Comparison of ENCODE assay signal across 8 cellular contexts in the genomic region with DNA sequence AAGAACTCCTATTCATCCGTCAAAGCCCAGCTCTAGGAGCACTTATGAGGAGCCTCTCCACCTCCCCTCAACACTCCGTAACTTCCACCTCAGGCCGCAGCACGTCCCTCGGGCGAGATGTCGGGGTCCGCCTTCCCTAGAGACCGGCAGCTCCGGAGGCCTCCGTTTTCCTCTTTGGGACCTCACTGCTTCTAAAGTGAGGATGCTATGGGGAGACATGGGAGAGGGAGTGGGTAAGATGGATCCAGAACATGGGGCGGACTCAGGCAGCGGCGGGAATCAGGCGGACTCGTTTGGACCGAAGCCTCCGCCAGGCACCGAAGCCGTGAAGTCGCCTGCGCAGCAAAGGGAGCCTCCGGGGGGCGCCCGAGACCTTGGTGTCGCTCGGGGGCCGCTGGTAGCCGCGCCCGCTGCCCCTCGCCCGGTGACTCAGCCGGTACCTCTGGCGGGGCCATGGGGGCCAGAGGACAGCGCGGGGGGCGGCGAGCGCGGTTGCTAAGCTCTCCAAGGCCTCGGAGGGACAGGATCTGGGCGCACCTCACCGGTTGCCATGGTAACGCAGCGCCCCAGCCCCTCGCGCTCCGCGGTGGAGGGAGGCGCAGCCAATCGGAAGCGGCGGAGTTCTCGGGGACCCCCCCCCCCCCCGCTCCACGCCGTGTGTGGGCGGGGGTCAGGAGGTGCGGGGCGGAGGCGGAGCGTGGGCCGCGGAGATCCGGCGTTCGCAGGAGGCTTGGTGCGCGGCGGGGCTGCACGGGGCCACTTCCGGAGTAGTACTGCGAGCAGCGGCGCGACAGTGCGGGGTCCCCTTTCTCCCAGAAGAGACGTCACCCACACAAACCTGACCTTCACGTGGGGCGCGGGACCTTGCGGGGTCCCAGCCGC. TPM values are rescaled to one million over a fixed set of nuclear protein-coding genes. Genes with fewer than 3 reads are reported as not detected.
DNase-seq lines count a peak whose midpoint lies in the region; ATAC-seq and TF ChIP-seq lines count a peak whose summit lies in the region.

No MANE protein-coding gene starts in this region.

- H3K27me3 ChIP-seq in BJ (ENCODE audit: control insufficient read depth, insufficient read depth, low read length) (no peaks in the 10 kb centered on the region), HL-60 (ENCODE audit: insufficient read depth, poor library complexity, severe bottlenecking) (peaks cover 12% of the 10 kb centered on the region), heart right ventricle (peaks cover 0 to 81% (median 17%) of the 10 kb centered on the region in 7 donors), aorta (ENCODE audit: control insufficient read depth in 1 of 2, insufficient read depth in 2 of 2, low read length in 1 of 2) (no peaks in the 10 kb centered on the region)

- H3K36me3 Mint-ChIP-seq in activated naive CD4-positive, alpha-beta T cell treated with anti-CD3 and anti-CD28 coated beads, Interleukin-2, amount 50 U/mL, for 72 hours = no peaks in the 10 kb centered on the region
- H3K36me3 Mint-ChIP-seq in progenitor cell of endocrine pancreas (ENCODE audit: insufficient read depth) = peaks cover 2% of the 10 kb centered on the region

- H3K4me1 ChIP-seq in heart right ventricle (peaks cover 23 to 67% (median 56%) of the 10 kb centered on the region in 9 donors), aorta (ENCODE audit: control insufficient read depth in 1 of 2, insufficient read depth in 2 of 2, low read length in 2 of 2) (no peaks in the 10 kb centered on the region)

- POLR2A ChIA-PET in BJ (lab: Charles Lee) = no interaction called here

- WGBS in heart right ventricle, 2 donors = 7 to 8% methylated on average over 80 to 84 of the region's 84 CpGs
- 10 to 12% methylated on average over 60 to 84 of the region's 84 CpGs for WGBS in aorta, 2 donors

- no peaks in the 10 kb centered on the region for H3K9me3 Mint-ChIP-seq in activated naive CD4-positive, alpha-beta T cell treated with anti-CD3 and anti-CD28 coated beads, Interleukin-2, amount 50 U/mL, for 72 hours
- H3K9me3 Mint-ChIP-seq in progenitor cell of endocrine pancreas (ENCODE audit: low read depth) = no peaks in the 10 kb centered on the region

- peaks cover 13% of the 10 kb centered on the region for H3K36me3 ChIP-seq in BJ (ENCODE audit: control insufficient read depth, insufficient read depth, low read length)
- H3K36me3 ChIP-seq in heart right ventricle = peaks cover 0 to 21% (median 0%) of the 10 kb centered on the region in 9 donors
- no peaks in the 10 kb centered on the region for H3K36me3 ChIP-seq in aorta (ENCODE audit: control insufficient read depth in 1 of 2, insufficient read depth in 2 of 2, low read length in 1 of 2)

- peaks cover 33% of the 10 kb centered on the region for H3K27me3 Mint-ChIP-seq in progenitor cell of endocrine pancreas

- peak overlapping the region; percentile 35 for H3K4me3 Mint-ChIP-seq in progenitor cell of endocrine pancreas (ENCODE audit: low read depth)

- intact Hi-C loops in heart right ventricle (cut with DNase I) (loop anchor here in 8 of 10 donors (1.0 to 10.0 kb wide), 7 partner anchors 121 to 341 kb away; no protein-coding TSS in a partner anchor), aorta (cut with DNase I) (loop anchor here (2.0 kb wide), 2 partner anchors 191 to 227 kb away; no protein-coding TSS in a partner anchor)

- H3K4me1 Mint-ChIP-seq in progenitor cell of endocrine pancreas (ENCODE audit: low read depth) = peaks cover 10% of the 10 kb centered on the region

- peak; percentile 30 to 32 for ATAC-seq in activated naive CD4-positive, alpha-beta T cell treated with anti-CD3 and anti-CD28 coated beads, Interleukin-2, amount 50 U/mL, for 72 hours
- peak; percentile 2 to 41 (median 12) for ATAC-seq in heart right ventricle
- ATAC-seq in aorta (ENCODE audit: low FRiP score) = peak; percentile 60
- no peak for ATAC-seq in HG03039 (IDR thresholded peaks at IDR 0.05; ENCODE audit: unreplicated experiment)

- no peak for DNase-seq in BJ (ENCODE audit: low read depth)
- DNase-seq in HL-60 (ENCODE audit: low read depth in 1 of 2, low spot score in 1 of 2) = no peak
- DNase-seq in SK-N-DZ (ENCODE audit: low spot score) = peak; percentile 72
- peak; percentile 84 to 86 for DNase-seq in activated naive CD4-positive, alpha-beta T cell treated with anti-CD3 and anti-CD28 coated beads, Interleukin-2, amount 50 U/mL, for 72 hours (ENCODE audit: low spot score in 2 of 2)
- peak; percentile 76 to 80 for DNase-seq in heart right ventricle
- DNase-seq in progenitor cell of endocrine pancreas (ENCODE audit: low spot score, unreplicated experiment) = no peak
- DNase-seq in aorta = peak; percentile 88 to 93

- TF ChIP-seq CTCF in BJ (IDR thresholded peaks at IDR 0.05; ENCODE audit: insufficient read depth, low read depth, low read length) (peak; percentile 70), HL-60 (IDR thresholded peaks at IDR 0.05; ENCODE audit: insufficient read depth, low read length) (peak; percentile 23), heart right ventricle (IDR thresholded peaks at IDR 0.05) (peak; percentile 36 to 85 (median 69)), progenitor cell of endocrine pancreas (IDR thresholded peaks at IDR 0.05; ENCODE audit: unreplicated experiment) (peak; percentile 48)

- H3K27ac ChIP-seq in HL-60 (replicated peaks) (no peak overlapping the region), heart right ventricle (peak overlapping the region in 9 of 10 donors; percentile 85 to 97 (median 93)), aorta (ENCODE audit: low read depth in 1 of 2, low read length in 2 of 2) (no peak overlapping the region)

- no peaks in the 10 kb centered on the region for H3K9me3 ChIP-seq in heart right ventricle
- no peaks in the 10 kb centered on the region for H3K9me3 ChIP-seq in aorta (ENCODE audit: control insufficient read depth, low read length)

- CTCF ChIA-PET in BJ (lab: Yijun Ruan, JAX) = interaction anchor here (0.5 to 9.7 kb wide), 39 partner anchors 11 to 362 kb away, joined by 3 to 310 read pairs (median 7); a partner anchor contains a TSS

- peak overlapping the region; percentile 79 for H3K4me3 ChIP-seq in BJ (ENCODE audit: low read depth, low read length)
- peak overlapping the region; percentile 46 for H3K4me3 ChIP-seq in HL-60 (replicated peaks; ENCODE audit: insufficient read depth, low read length)
- peak overlapping the region; percentile 32 to 83 (median 71) for H3K4me3 ChIP-seq in heart right ventricle
- no peak overlapping the region for H3K4me3 ChIP-seq in aorta (ENCODE audit: low read length in 2 of 2)

- H3K27ac Mint-ChIP-seq in activated naive CD4-positive, alpha-beta T cell treated with anti-CD3 and anti-CD28 coated beads, Interleukin-2, amount 50 U/mL, for 72 hours = peak overlapping the region in 1 of 2 donors; percentile 61
- H3K27ac Mint-ChIP-seq in progenitor cell of endocrine pancreas = no peak overlapping the region

RNA-seq across cellular contexts. Expression of a gene that starts 1.3 kb away (rescaled TPM):
- polyA plus RNA-seq in BJ (2011; rRNA removed) = 14.8 and 15.1 TPM in 2 replicates
- polyA minus RNA-seq in BJ (2011; rRNA and poly(A)+ RNA removed) = 10.3 and 11.1 TPM in 2 replicates
- polyA plus RNA-seq in SK-N-DZ (2014; cell fraction: cytosol; rRNA removed) = 0.89 and 4.4 TPM in 2 replicates
- polyA plus RNA-seq in SK-N-DZ (2014; cell fraction: nucleus; rRNA removed) = 9.0 and 14.7 TPM in 2 replicates
- total RNA-seq in activated naive CD4-positive, alpha-beta T cell treated with anti-CD3 and anti-CD28 coated beads, Interleukin-2, amount 50 U/mL, for 72 hours = 10 to 100 TPM; 36.8 to 41.8 TPM
- total RNA-seq in heart right ventricle = 10 to 100 TPM in 7 of 10 donors, 1 to 10 TPM in 3; 3.5 to 37.5 (median 12.1) TPM
- polyA plus RNA-seq in heart right ventricle = 10 to 100 TPM in 1 of 2 donors, 1 to 10 TPM in 1; 8.3 to 14.3 TPM
- 0.69 and 0.86 TPM in 2 replicates for total RNA-seq in progenitor cell of endocrine pancreas
- 10 to 100 TPM; 27.2 to 69.2 TPM for total RNA-seq in aorta
- polyA plus RNA-seq in aorta = 1 to 10 TPM; 1.1 to 2.1 TPM

RNA-seq across cellular contexts. Expression of a gene that starts 11.8 kb away (rescaled TPM):
- polyA plus RNA-seq in BJ (2011; rRNA removed) (42.0 and 56.7 TPM in 2 replicates), heart right ventricle (10 to 100 TPM; 43.3 to 47.5 TPM), aorta (10 to 100 TPM; 20.3 to 54.0 TPM)
- 12.0 and 19.1 TPM in 2 replicates for polyA minus RNA-seq in BJ (2011; rRNA and poly(A)+ RNA removed)
- polyA plus RNA-seq in SK-N-DZ (2014; cell fraction: cytosol; rRNA removed) = 40.6 and 46.7 TPM in 2 replicates
- 28.2 and 44.6 TPM in 2 replicates for polyA plus RNA-seq in SK-N-DZ (2014; cell fraction: nucleus; rRNA removed)
- total RNA-seq in activated naive CD4-positive, alpha-beta T cell treated with anti-CD3 and anti-CD28 coated beads, Interleukin-2, amount 50 U/mL, for 72 hours = 10 to 100 TPM; 21.8 to 30.7 TPM
- total RNA-seq in heart right ventricle (10 to 100 TPM; 15.3 to 25.4 (median 17.6) TPM), progenitor cell of endocrine pancreas (21.9 and 25.4 TPM in 2 replicates), aorta (10 to 100 TPM; 14.2 to 19.8 TPM)

RNA-seq across cellular contexts. Expression of a gene that starts 23.7 kb away (rescaled TPM):
- polyA plus RNA-seq in BJ (2011; rRNA removed) (36.1 and 54.6 TPM in 2 replicates), heart right ventricle (10 to 100 TPM; 19.0 to 28.9 TPM), aorta (10 to 100 TPM in 1 of 2 donors, 1 to 10 TPM in 1; 6.3 to 62.9 TPM)
- polyA minus RNA-seq in BJ (2011; rRNA and poly(A)+ RNA removed) = 41.5 and 59.5 TPM in 2 replicates
- 48.4 and 48.9 TPM in 2 replicates for polyA plus RNA-seq in SK-N-DZ (2014; cell fraction: cytosol; rRNA removed)
- polyA plus RNA-seq in SK-N-DZ (2014; cell fraction: nucleus; rRNA removed) = 129 and 146 TPM in 2 replicates
- 10 to 100 TPM; 30.5 to 38.0 TPM for total RNA-seq in activated naive CD4-positive, alpha-beta T cell treated with anti-CD3 and anti-CD28 coated beads, Interleukin-2, amount 50 U/mL, for 72 hours
- total RNA-seq in heart right ventricle (10 to 100 TPM; 22.8 to 40.0 (median 25.9) TPM), progenitor cell of endocrine pancreas (39.1 and 44.0 TPM in 2 replicates), aorta (10 to 100 TPM; 26.1 to 38.8 TPM)

RNA-seq across cellular contexts. Expression of a gene that starts 28.5 kb away (rescaled TPM):
- polyA plus RNA-seq in BJ (2011; rRNA removed) (0.16 and 0.32 TPM in 2 replicates), heart right ventricle (1 to 10 TPM; 3.0 to 3.1 TPM), aorta (1 to 10 TPM in 1 of 2 donors, under 1 TPM in 1; 0.25 to 1.8 TPM)
- 0.05 TPM in 2 replicates for polyA minus RNA-seq in BJ (2011; rRNA and poly(A)+ RNA removed)
- not detected in 2 replicates for polyA plus RNA-seq in SK-N-DZ (2014; cell fraction: cytosol; rRNA removed)
- polyA plus RNA-seq in SK-N-DZ (2014; cell fraction: nucleus; rRNA removed) = 0.34 TPM in 1 of 2 replicates, not detected in the other
- total RNA-seq in activated naive CD4-positive, alpha-beta T cell treated with anti-CD3 and anti-CD28 coated beads, Interleukin-2, amount 50 U/mL, for 72 hours = under 1 TPM; 0.06 to 0.07 TPM
- total RNA-seq in heart right ventricle (1 to 10 TPM in 9 of 10 donors, under 1 TPM in 1; 0.81 to 6.3 (median 2.5) TPM), progenitor cell of endocrine pancreas (11.1 and 12.4 TPM in 2 replicates), aorta (1 to 10 TPM; 2.6 to 5.2 TPM)

Comparison
In these comparisons a context has a peak if more than half of its experiments do, and no peak if none do; other contexts are left out.
1. DNase-seq: peak in SK-N-DZ (single experiment), activated naive CD4-positive, alpha-beta T cell treated with anti-CD3 and anti-CD28 coated beads, Interleukin-2, amount 50 U/mL, for 72 hours (2 of 2), heart right ventricle (2 of 2) and aorta (2 of 2); none in BJ (single experiment), HL-60 (0 of 2) and progenitor cell of endocrine pancreas (single experiment).
2. H3K4me3 ChIP-seq: peak in BJ (single experiment), HL-60 (single experiment) and heart right ventricle (10 of 10); none in aorta (0 of 2).
3. H3K27ac ChIP-seq: peak in heart right ventricle (9 of 10); none in HL-60 (single experiment) and aorta (0 of 2).
4. Peak in every context shown above with its lines, with median percentiles within 50 percentile points of each other: CTCF ChIP-seq.